Comparison of ENCODE assay signal across 24 cellular contexts in genomic region chr6:16252696-16253299, GRCh38.
"Had no signal": no experiment of that assay in that cellular context is flagged by ENCODE, and none has a peak within 500 bp of the region (broad histone marks: within the 10 kb centered on the region; RNA-seq: fewer than 3 reads in every experiment).

No MANE protein-coding gene starts in this region.

- ATAC-seq: activated naive CD4-positive, alpha-beta T cell treated with anti-CD3 and anti-CD28 coated beads, Interleukin-2, amount 50 U/mL, for 72 hours; activated T-cell treated with anti-CD3 and anti-CD28 coated beads, Interleukin-2, amount 50 U/mL, for 4 hours; activated T-helper 17 cell treated with anti-CD3 and anti-CD28 coated beads, Interleukin-2, amount 50 U/mL, for 72 hours; foreskin keratinocyte; heart right ventricle; left lung; lower lobe of right lung; sciatic nerve; stimulated activated memory B cell treated with anti-CD40 and anti-IgM and Interleukin-4, amounts not matched to agents 10 μg/mL and 1 μg/mL and 100 μg/mL, for 72 hours; upper lobe of right lung had no signal

- H3K4me3 Mint-ChIP-seq: activated CD4-positive, alpha-beta memory T cell treated with anti-CD3 and anti-CD28 coated beads for 36 hours; activated CD4-positive, alpha-beta T cell treated with anti-CD3 and anti-CD28 coated beads, Interleukin-2, amount 10 ng/mL, durations not matched to agents 24 days and 14 days; activated T-cell treated with anti-CD3 and anti-CD28 coated beads, Interleukin-2, amount 50 U/mL, for 4 hours; activated T-helper 17 cell treated with anti-CD3 and anti-CD28 coated beads, Interleukin-2, amount 50 U/mL, for 72 hours; brain; nephron; stimulated activated memory B cell treated with anti-CD40 and anti-IgM and Interleukin-4, amounts not matched to agents 10 μg/mL and 1 μg/mL and 100 μg/mL, for 72 hours had no signal

- H3K36me3 ChIP-seq: left lung, suprapubic skin had no signal

- H3K27me3 ChIP-seq: ascending aorta, foreskin keratinocyte, heart right ventricle, left lung, suprapubic skin, tibial artery, upper lobe of right lung had no signal

- H3K4me1 Mint-ChIP-seq: activated T-helper 17 cell treated with anti-CD3 and anti-CD28 coated beads, Interleukin-2, amount 50 U/mL, for 72 hours; stimulated activated memory B cell treated with anti-CD40 and anti-IgM and Interleukin-4, amounts not matched to agents 10 μg/mL and 1 μg/mL and 100 μg/mL, for 72 hours had no signal

- H3K4me3 ChIP-seq: ascending aorta, heart right ventricle, left lung, lower lobe of right lung, skin epidermis, suprapubic skin, tibial artery, upper lobe of right lung had no signal

- H3K27ac Mint-ChIP-seq: activated CD4-positive, alpha-beta memory T cell treated with anti-CD3 and anti-CD28 coated beads for 36 hours; activated CD4-positive, alpha-beta T cell treated with anti-CD3 and anti-CD28 coated beads, Interleukin-2, amount 10 ng/mL, durations not matched to agents 24 days and 14 days; activated naive CD4-positive, alpha-beta T cell treated with anti-CD3 and anti-CD28 coated beads, Interleukin-2, amount 50 U/mL, for 72 hours; activated T-helper 17 cell treated with anti-CD3 and anti-CD28 coated beads, Interleukin-2, amount 50 U/mL, for 72 hours; nephron; stimulated activated memory B cell treated with anti-CD40 and anti-IgM and Interleukin-4, amounts not matched to agents 10 μg/mL and 1 μg/mL and 100 μg/mL, for 72 hours had no signal

- H3K9me3 Mint-ChIP-seq: activated CD4-positive, alpha-beta memory T cell treated with anti-CD3 and anti-CD28 coated beads for 36 hours; activated CD4-positive, alpha-beta T cell treated with anti-CD3 and anti-CD28 coated beads, Interleukin-2, amount 10 ng/mL, durations not matched to agents 24 days and 14 days; activated naive CD4-positive, alpha-beta T cell treated with anti-CD3 and anti-CD28 coated beads, Interleukin-2, amount 50 U/mL, for 72 hours; activated T-cell treated with anti-CD3 and anti-CD28 coated beads, Interleukin-2, amount 50 U/mL, for 4 hours; activated T-helper 17 cell treated with anti-CD3 and anti-CD28 coated beads, Interleukin-2, amount 50 U/mL, for 72 hours; brain; nephron had no signal

- H3K4me1 ChIP-seq: foreskin keratinocyte, left lung, lower lobe of right lung, suprapubic skin, upper lobe of right lung had no signal

- H3K9me3 ChIP-seq: ascending aorta, heart right ventricle, left lung, lower lobe of right lung, suprapubic skin, tibial artery, upper lobe of right lung had no signal

- H3K27ac ChIP-seq: ascending aorta, foreskin keratinocyte, heart right ventricle, left lung, lower lobe of right lung, skin epidermis, suprapubic skin, tibial artery, upper lobe of right lung had no signal

- H3K36me3 Mint-ChIP-seq: activated CD4-positive, alpha-beta memory T cell treated with anti-CD3 and anti-CD28 coated beads for 36 hours; activated naive CD4-positive, alpha-beta T cell treated with anti-CD3 and anti-CD28 coated beads, Interleukin-2, amount 50 U/mL, for 72 hours; brain; stimulated activated memory B cell treated with anti-CD40 and anti-IgM and Interleukin-4, amounts not matched to agents 10 μg/mL and 1 μg/mL and 100 μg/mL, for 72 hours had no signal

- DNase-seq: activated CD4-positive, alpha-beta memory T cell treated with anti-CD3 and anti-CD28 coated beads for 36 hours; activated CD4-positive, alpha-beta T cell treated with anti-CD3 and anti-CD28 coated beads, Interleukin-2, amount 10 ng/mL, durations not matched to agents 24 days and 14 days; activated CD4-positive, CD25-positive, alpha-beta regulatory T cell treated with anti-CD3 and anti-CD28 coated beads, Interleukin-2, amount 50 U/mL, for 72 hours; activated gamma-delta T cell treated with Interleukin-2 at 50 U/mL for 16 hours; activated T-cell treated with anti-CD3 and anti-CD28 coated beads, Interleukin-2, amount 50 U/mL, for 4 hours; cortex of kidney; foreskin keratinocyte; heart right ventricle; left lung; lower lobe of right lung; mesenchymal stem cell; stimulated activated CD4-positive, alpha-beta T cell treated with anti-CD3 and anti-CD28 coated beads, Interleukin-12 subunit alpha, Interleukin-12 subunit beta, amount 100 ng/mL, for 4 hours; stimulated activated CD4-positive, alpha-beta T cell treated with anti-CD3 and anti-CD28 coated beads, Interleukin-4, amount 100 ng/mL, for 1 hour; upper lobe of right lung had no signal

- H3K27me3 Mint-ChIP-seq: activated CD4-positive, alpha-beta T cell treated with anti-CD3 and anti-CD28 coated beads, Interleukin-2, amount 10 ng/mL, durations not matched to agents 24 days and 14 days had no signal
